Comparison of ENCODE assay signal across 1 cellular context in genomic region chr21:45740491-45741357, GRCh38.
TF ChIP-seq lines count a peak whose summit lies in the region.

No MANE protein-coding gene starts in this region.

TF ChIP-seq in HCT116, 20 proteins besides CTCF, POLR2A, EP300 and RAD21:
- no peak for TF ChIP-seq JUND (IDR thresholded peaks at IDR 0.05)
- no peak for TF ChIP-seq ZBTB33 (IDR thresholded peaks at IDR 0.05; ENCODE audit: extremely low read depth, insufficient replicate concordance, low read length)
- no peak for TF ChIP-seq POLR2AphosphoS5 (IDR thresholded peaks at IDR 0.05; ENCODE audit: low read depth, low read length)
